In genomic region chr7:144516729-144517128, GRCh38 we compare ENCODE assay signal across 1 cellular context.
TF ChIP-seq lines count a peak whose summit lies in the region.

No MANE protein-coding gene starts in this region.

TF ChIP-seq in GM23338, 12 proteins besides CTCF, POLR2A, EP300 and RAD21:
- peak; percentile 10; the same call in 1 of the 2 replicates for TF ChIP-seq ZNF462 (CRISPR knock-in tag; IDR thresholded peaks at IDR 0.05)
- no peak for TF ChIP-seq EZH2 (IDR thresholded peaks at IDR 0.05; ENCODE audit: low read depth, unreplicated experiment)
